ENCODE assay signal across 1 cellular context in the genomic region with DNA sequence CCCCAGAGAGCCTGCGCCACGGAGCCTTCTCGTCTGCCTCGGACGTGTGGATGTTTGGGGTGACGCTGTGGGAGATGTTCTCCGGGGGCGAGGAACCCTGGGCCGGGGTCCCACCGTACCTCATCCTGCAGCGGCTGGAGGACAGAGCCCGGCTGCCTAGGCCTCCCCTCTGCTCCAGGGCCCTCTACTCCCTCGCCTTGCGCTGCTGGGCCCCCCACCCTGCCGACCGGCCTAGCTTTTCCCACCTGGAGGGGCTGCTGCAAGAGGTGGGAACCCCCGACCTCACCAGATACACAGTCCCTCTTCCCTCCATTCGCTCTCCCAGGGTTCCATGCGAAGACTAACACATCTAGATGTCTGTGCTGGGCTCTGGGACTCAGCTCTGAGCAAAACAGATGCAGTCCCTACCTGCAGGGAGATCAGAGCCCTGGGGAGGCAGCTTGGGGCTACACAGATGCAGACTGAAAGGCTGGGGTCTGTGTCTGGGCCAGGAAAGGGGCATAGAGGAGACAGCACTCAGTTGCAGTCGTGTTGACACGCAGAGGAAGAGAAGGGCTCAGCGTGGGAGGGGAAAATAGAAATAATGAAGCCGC.
TF ChIP-seq lines count a peak whose summit lies in the region.

No MANE protein-coding gene starts in this region.

TF ChIP-seq in HepG2, 621 proteins besides CTCF, POLR2A, EP300 and RAD21:
- TF ChIP-seq U2AF1 (optimal IDR thresholded peaks at IDR 0.05; ENCODE audit: low read depth, low read length) (no peak), CEBPG (CRISPR knock-in tag; IDR thresholded peaks at IDR 0.05) (no peak), ARID2 (CRISPR knock-in tag; IDR thresholded peaks at IDR 0.05; ENCODE audit: borderline replicate concordance) (no peak), ZBTB3 (CRISPR knock-in tag; IDR thresholded peaks at IDR 0.05; ENCODE audit: borderline replicate concordance, low read depth) (no peak), ZSCAN21 (CRISPR knock-in tag; IDR thresholded peaks at IDR 0.05; ENCODE audit: borderline replicate concordance) (no peak), ZNF235 (CRISPR knock-in tag; IDR thresholded peaks at IDR 0.05; ENCODE audit: borderline replicate concordance) (no peak), ETV6 (CRISPR knock-in tag; conservative IDR thresholded peaks at IDR 0.05) (no peak), FOXA3 (CRISPR knock-in tag; IDR thresholded peaks at IDR 0.05) (no peak), ZNF12 (CRISPR knock-in tag; IDR thresholded peaks at IDR 0.05) (no peak), NCOA2 (CRISPR knock-in tag; IDR thresholded peaks at IDR 0.05) (no peak), NFE2L1 (CRISPR knock-in tag; IDR thresholded peaks at IDR 0.05; ENCODE audit: borderline replicate concordance) (no peak), ZNF772 (CRISPR knock-in tag; IDR thresholded peaks at IDR 0.05) (no peak), ISL2 (CRISPR knock-in tag; IDR thresholded peaks at IDR 0.05) (no peak), ZBTB1 (CRISPR knock-in tag; IDR thresholded peaks at IDR 0.05; ENCODE audit: borderline replicate concordance) (no peak)
- TF ChIP-seq, protein P1, sequence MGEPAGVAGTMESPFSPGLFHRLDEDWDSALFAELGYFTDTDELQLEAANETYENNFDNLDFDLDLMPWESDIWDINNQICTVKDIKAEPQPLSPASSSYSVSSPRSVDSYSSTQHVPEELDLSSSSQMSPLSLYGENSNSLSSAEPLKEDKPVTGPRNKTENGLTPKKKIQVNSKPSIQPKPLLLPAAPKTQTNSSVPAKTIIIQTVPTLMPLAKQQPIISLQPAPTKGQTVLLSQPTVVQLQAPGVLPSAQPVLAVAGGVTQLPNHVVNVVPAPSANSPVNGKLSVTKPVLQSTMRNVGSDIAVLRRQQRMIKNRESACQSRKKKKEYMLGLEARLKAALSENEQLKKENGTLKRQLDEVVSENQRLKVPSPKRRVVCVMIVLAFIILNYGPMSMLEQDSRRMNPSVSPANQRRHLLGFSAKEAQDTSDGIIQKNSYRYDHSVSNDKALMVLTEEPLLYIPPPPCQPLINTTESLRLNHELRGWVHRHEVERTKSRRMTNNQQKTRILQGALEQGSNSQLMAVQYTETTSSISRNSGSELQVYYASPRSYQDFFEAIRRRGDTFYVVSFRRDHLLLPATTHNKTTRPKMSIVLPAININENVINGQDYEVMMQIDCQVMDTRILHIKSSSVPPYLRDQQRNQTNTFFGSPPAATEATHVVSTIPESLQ (CRISPR knock-in tag; conservative IDR thresholded peaks at IDR 0.05) = no peak
- TF ChIP-seq, protein P2, sequence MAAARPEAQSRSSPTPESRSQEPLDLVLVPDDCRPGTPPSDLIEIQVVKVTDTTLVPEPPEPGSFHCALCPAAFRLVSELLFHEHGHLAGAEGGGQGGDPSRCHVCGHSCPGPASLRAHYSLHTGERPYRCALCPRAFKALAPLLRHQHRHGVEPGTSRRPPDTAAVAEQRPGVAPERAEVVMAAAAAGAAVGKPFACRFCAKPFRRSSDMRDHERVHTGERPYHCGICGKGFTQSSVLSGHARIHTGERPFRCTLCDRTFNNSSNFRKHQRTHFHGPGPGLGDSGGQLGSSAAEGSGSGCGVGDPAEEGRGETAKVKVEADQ (CRISPR knock-in tag; IDR thresholded peaks at IDR 0.05; ENCODE audit: borderline replicate concordance) = no peak
- TF ChIP-seq, protein P3, sequence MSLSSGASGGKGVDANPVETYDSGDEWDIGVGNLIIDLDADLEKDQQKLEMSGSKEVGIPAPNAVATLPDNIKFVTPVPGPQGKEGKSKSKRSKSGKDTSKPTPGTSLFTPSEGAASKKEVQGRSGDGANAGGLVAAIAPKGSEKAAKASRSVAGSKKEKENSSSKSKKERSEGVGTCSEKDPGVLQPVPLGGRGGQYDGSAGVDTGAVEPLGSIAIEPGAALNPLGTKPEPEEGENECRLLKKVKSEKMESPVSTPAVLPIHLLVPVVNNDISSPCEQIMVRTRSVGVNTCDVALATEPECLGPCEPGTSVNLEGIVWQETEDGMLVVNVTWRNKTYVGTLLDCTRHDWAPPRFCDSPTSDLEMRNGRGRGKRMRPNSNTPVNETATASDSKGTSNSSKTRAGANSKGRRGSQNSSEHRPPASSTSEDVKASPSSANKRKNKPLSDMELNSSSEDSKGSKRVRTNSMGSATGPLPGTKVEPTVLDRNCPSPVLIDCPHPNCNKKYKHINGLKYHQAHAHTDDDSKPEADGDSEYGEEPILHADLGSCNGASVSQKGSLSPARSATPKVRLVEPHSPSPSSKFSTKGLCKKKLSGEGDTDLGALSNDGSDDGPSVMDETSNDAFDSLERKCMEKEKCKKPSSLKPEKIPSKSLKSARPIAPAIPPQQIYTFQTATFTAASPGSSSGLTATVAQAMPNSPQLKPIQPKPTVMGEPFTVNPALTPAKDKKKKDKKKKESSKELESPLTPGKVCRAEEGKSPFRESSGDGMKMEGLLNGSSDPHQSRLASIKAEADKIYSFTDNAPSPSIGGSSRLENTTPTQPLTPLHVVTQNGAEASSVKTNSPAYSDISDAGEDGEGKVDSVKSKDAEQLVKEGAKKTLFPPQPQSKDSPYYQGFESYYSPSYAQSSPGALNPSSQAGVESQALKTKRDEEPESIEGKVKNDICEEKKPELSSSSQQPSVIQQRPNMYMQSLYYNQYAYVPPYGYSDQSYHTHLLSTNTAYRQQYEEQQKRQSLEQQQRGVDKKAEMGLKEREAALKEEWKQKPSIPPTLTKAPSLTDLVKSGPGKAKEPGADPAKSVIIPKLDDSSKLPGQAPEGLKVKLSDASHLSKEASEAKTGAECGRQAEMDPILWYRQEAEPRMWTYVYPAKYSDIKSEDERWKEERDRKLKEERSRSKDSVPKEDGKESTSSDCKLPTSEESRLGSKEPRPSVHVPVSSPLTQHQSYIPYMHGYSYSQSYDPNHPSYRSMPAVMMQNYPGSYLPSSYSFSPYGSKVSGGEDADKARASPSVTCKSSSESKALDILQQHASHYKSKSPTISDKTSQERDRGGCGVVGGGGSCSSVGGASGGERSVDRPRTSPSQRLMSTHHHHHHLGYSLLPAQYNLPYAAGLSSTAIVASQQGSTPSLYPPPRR (CRISPR knock-in tag; IDR thresholded peaks at IDR 0.05; ENCODE audit: borderline replicate concordance) = no peak
- TF ChIP-seq, protein P4, sequence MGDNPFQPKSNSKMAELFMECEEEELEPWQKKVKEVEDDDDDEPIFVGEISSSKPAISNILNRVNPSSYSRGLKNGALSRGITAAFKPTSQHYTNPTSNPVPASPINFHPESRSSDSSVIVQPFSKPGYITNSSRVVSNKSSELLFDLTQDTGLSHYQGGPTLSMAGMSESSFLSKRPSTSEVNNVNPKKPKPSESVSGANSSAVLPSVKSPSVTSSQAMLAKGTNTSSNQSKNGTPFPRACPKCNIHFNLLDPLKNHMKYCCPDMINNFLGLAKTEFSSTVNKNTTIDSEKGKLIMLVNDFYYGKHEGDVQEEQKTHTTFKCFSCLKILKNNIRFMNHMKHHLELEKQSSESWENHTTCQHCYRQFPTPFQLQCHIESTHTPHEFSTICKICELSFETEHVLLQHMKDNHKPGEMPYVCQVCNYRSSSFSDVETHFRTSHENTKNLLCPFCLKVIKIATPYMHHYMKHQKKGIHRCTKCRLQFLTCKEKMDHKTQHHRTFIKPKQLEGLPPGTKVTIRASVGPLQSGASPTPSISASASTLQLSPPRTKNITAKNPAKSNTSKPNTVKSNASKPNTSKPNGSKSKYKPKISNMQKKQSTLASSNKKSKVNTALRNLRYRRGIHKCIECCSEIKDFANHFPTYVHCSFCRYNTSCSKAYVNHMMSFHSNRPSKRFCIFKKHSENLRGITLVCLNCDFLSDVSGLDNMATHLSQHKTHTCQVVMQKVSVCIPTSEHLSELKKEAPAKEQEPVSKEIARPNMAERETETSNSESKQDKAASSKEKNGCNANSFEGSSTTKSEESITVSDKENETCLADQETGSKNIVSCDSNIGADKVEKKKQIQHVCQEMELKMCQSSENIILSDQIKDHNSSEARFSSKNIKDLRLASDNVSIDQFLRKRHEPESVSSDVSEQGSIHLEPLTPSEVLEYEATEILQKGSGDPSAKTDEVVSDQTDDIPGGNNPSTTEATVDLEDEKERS (CRISPR knock-in tag; IDR thresholded peaks at IDR 0.05) = no peak
- TF ChIP-seq, protein P5, sequence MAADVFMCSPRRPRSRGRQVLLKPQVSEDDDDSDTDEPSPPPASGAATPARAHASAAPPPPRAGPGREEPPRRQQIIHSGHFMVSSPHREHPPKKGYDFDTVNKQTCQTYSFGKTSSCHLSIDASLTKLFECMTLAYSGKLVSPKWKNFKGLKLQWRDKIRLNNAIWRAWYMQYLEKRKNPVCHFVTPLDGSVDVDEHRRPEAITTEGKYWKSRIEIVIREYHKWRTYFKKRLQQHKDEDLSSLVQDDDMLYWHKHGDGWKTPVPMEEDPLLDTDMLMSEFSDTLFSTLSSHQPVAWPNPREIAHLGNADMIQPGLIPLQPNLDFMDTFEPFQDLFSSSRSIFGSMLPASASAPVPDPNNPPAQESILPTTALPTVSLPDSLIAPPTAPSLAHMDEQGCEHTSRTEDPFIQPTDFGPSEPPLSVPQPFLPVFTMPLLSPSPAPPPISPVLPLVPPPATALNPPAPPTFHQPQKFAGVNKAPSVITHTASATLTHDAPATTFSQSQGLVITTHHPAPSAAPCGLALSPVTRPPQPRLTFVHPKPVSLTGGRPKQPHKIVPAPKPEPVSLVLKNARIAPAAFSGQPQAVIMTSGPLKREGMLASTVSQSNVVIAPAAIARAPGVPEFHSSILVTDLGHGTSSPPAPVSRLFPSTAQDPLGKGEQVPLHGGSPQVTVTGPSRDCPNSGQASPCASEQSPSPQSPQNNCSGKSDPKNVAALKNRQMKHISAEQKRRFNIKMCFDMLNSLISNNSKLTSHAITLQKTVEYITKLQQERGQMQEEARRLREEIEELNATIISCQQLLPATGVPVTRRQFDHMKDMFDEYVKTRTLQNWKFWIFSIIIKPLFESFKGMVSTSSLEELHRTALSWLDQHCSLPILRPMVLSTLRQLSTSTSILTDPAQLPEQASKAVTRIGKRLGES (CRISPR knock-in tag; IDR thresholded peaks at IDR 0.05; ENCODE audit: borderline replicate concordance) = no peak
- TF ChIP-seq, protein P6, sequence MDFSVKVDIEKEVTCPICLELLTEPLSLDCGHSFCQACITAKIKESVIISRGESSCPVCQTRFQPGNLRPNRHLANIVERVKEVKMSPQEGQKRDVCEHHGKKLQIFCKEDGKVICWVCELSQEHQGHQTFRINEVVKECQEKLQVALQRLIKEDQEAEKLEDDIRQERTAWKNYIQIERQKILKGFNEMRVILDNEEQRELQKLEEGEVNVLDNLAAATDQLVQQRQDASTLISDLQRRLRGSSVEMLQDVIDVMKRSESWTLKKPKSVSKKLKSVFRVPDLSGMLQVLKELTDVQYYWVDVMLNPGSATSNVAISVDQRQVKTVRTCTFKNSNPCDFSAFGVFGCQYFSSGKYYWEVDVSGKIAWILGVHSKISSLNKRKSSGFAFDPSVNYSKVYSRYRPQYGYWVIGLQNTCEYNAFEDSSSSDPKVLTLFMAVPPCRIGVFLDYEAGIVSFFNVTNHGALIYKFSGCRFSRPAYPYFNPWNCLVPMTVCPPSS (IDR thresholded peaks at IDR 0.05) = no peak
